In genomic region chr1:54135436-54136120, GRCh38 we compare ENCODE assay signal across 20 cellular contexts. TPM values are rescaled to one million over a fixed set of nuclear protein-coding genes. Genes with fewer than 3 reads are reported as not detected.
DNase-seq lines count a peak whose midpoint lies in the region; ATAC-seq, FAIRE-seq and TF ChIP-seq lines count a peak whose summit lies in the region.
"Had no signal": no experiment of that assay in that cellular context is flagged by ENCODE, and none has a peak within 500 bp of the region (broad histone marks: within the 10 kb centered on the region; RNA-seq: fewer than 3 reads in every experiment).

No MANE protein-coding gene starts in this region.

- ATAC-seq in WTC11 (peak; percentile 51), HG03175 (IDR thresholded peaks at IDR 0.05; ENCODE audit: unreplicated experiment) (no peak)
- ATAC-seq: GM12878, PC-3 had no signal

- no peak for TF ChIP-seq POLR2A in H54 (IDR thresholded peaks at IDR 0.05; ENCODE audit: low read depth, low read length)

- TF ChIP-seq CTCF in WTC11 (IDR thresholded peaks at IDR 0.05): no peak

- no CpG with 5 or more reads among the region's 5 CpGs for WGBS in trophoblast cell (ENCODE audit: extremely low coverage, insufficient coverage, insufficient read length)

- H3K9ac ChIP-seq in iPS-15b (ENCODE audit: low read depth, low read length): peak overlapping the region; percentile 9
- H3K9ac ChIP-seq in trophoblast cell (ENCODE audit: low read length): no peak overlapping the region

- peak overlapping the region; percentile 90 for H4K91ac ChIP-seq in trophoblast cell (ENCODE audit: low read depth, low read length)

- H3K27ac Mint-ChIP-seq in WTC11: no peak overlapping the region
- H3K27ac Mint-ChIP-seq: activated B cell treated with CpG ODN at 0.5 μM for 24 hours; stimulated activated naive CD8-positive, alpha-beta T cell treated with anti-CD3 and anti-CD28 coated beads, Interleukin-15, Interleukin-2, amounts not matched to agents 100 ng/mL and 50 ng/mL, for 24 hours had no signal

- DNase-seq in H54 (ENCODE audit: insufficient read length, low spot score): peak; percentile 57
- DNase-seq in WTC11 (ENCODE audit: low spot score): no peak
- peak in 1 of 2 donors; percentile 63 for DNase-seq in trophoblast cell
- no peak for DNase-seq in central memory CD4-positive, alpha-beta T cell
- DNase-seq in activated T-cell treated with anti-CD3 and anti-CD28 coated beads for 4 hours: no peak
- DNase-seq in NCI-H345 (lab: John Stamatoyannopoulos, UW): no peak
- DNase-seq: activated B cell treated with CpG ODN at 0.5 μM for 24 hours; brain microvascular endothelial cell; C1 segment of cervical spinal cord; effector memory CD4-positive, alpha-beta T cell; foreskin melanocyte; MM.1S; NCI-H187 treated with DMSO at 0.1 percent for 48 hours; NCI-H510A; PC-3 had no signal

- peaks cover 35% of the 10 kb centered on the region for H3K4me1 Mint-ChIP-seq in WTC11
- H3K4me1 Mint-ChIP-seq: activated B cell treated with CpG ODN at 0.5 μM for 24 hours had no signal

- H3K36me3 Mint-ChIP-seq in WTC11: no peaks in the 10 kb centered on the region

- no peak overlapping the region for H3K23ac ChIP-seq in trophoblast cell (ENCODE audit: low read length)

- H3K4me3 ChIP-seq in iPS-15b (ENCODE audit: low read depth, low read length) (no peak overlapping the region), trophoblast cell (ENCODE audit: low read depth, low read length) (no peak overlapping the region)
- H3K4me3 ChIP-seq: GM12878 had no signal

- H3K9me3 Mint-ChIP-seq in WTC11: no peaks in the 10 kb centered on the region
- H3K9me3 Mint-ChIP-seq: activated B cell treated with CpG ODN at 0.5 μM for 24 hours; stimulated activated naive CD8-positive, alpha-beta T cell treated with anti-CD3 and anti-CD28 coated beads, Interleukin-15, Interleukin-2, amounts not matched to agents 100 ng/mL and 50 ng/mL, for 24 hours had no signal

- peak overlapping the region; percentile 92 for H3K14ac ChIP-seq in trophoblast cell (ENCODE audit: low read length)

- H2AK5ac ChIP-seq in trophoblast cell (ENCODE audit: low read length): peak overlapping the region; percentile 47

- H3K4ac ChIP-seq in trophoblast cell (ENCODE audit: low read depth, low read length): peak overlapping the region; percentile 72

- H4K8ac ChIP-seq in trophoblast cell (ENCODE audit: low read depth, low read length): peak overlapping the region; percentile 83

- H3K4me2 ChIP-seq in trophoblast cell (ENCODE audit: low read length): no peak overlapping the region

- H2BK5ac ChIP-seq in trophoblast cell (ENCODE audit: low read depth, low read length, poor library complexity): peak overlapping the region; percentile 92

- H3K9me3 ChIP-seq in iPS-15b (ENCODE audit: control insufficient read depth, insufficient read depth, low read length): no peaks in the 10 kb centered on the region
- H3K9me3 ChIP-seq in trophoblast cell (ENCODE audit: insufficient read depth, low read depth, low read length): peaks cover 2% of the 10 kb centered on the region

- H3K18ac ChIP-seq in trophoblast cell (ENCODE audit: low read length): peak overlapping the region; percentile 88

- POLR2A ChIA-PET in WTC11 (lab: Charles Lee): interaction anchor here (1.0 to 1.1 kb wide), 2 partner anchors 12 to 66 kb away, joined by 3 read pairs; no protein-coding TSS in a partner anchor

- CTCF ChIA-PET in WTC11 (lab: Charles Lee): interaction anchor here (0.7 to 4.3 kb wide), 10 partner anchors 10 to 412 kb away, joined by 3 to 39 read pairs (median 4); partner anchors contain the start of gene ACOT11

- H3K4me1 ChIP-seq in iPS-15b (ENCODE audit: control insufficient read depth, insufficient read depth, low read length): peaks cover 20% of the 10 kb centered on the region
- H3K4me1 ChIP-seq in trophoblast cell (ENCODE audit: control insufficient read depth in 1 of 2, insufficient read depth in 2 of 2, low read length in 2 of 2): peaks cover 19 to 31% of the 10 kb centered on the region in 2 experiments

- peak overlapping the region; percentile 99 for H2BK120ac ChIP-seq in trophoblast cell (ENCODE audit: insufficient read depth, low read length, poor library complexity)

- H3K4me3 Mint-ChIP-seq in WTC11: no peak overlapping the region
- H3K4me3 Mint-ChIP-seq: activated B cell treated with CpG ODN at 0.5 μM for 24 hours; stimulated activated naive CD8-positive, alpha-beta T cell treated with anti-CD3 and anti-CD28 coated beads, Interleukin-15, Interleukin-2, amounts not matched to agents 100 ng/mL and 50 ng/mL, for 24 hours had no signal

- H3K36me3 ChIP-seq in iPS-15b (ENCODE audit: control insufficient read depth, insufficient read depth, low read length) (no peaks in the 10 kb centered on the region), trophoblast cell (ENCODE audit: control insufficient read depth in 1 of 2, insufficient read depth in 2 of 2, low read length in 2 of 2) (no peaks in the 10 kb centered on the region)
- H3K36me3 ChIP-seq: brain microvascular endothelial cell had no signal

- peak overlapping the region; percentile 98 for H2BK12ac ChIP-seq in trophoblast cell (ENCODE audit: low read length)

- H3K79me2 ChIP-seq in trophoblast cell (ENCODE audit: control insufficient read depth, insufficient read depth, low read length, poor library complexity): peaks cover 11% of the 10 kb centered on the region

- H3K27ac ChIP-seq in trophoblast cell (ENCODE audit: low read depth, low read length): peak overlapping the region; percentile 97
- H3K27ac ChIP-seq: brain microvascular endothelial cell had no signal

- FAIRE-seq in H54 (lab: Jason Lieb, UNC): no peak
- FAIRE-seq: GM12878, islet of Langerhans had no signal

- peaks cover 36% of the 10 kb centered on the region for H3K79me1 ChIP-seq in trophoblast cell (ENCODE audit: low read length)

- H2AFZ ChIP-seq in trophoblast cell (ENCODE audit: insufficient read depth, low read length, poor library complexity): no peak overlapping the region

- peaks cover 3% of the 10 kb centered on the region; the same call in 1 of the 2 replicates for H3K27me3 Mint-ChIP-seq in WTC11 (ENCODE audit: low read depth)
- H3K27me3 Mint-ChIP-seq: activated B cell treated with CpG ODN at 0.5 μM for 24 hours; stimulated activated naive CD8-positive, alpha-beta T cell treated with anti-CD3 and anti-CD28 coated beads, Interleukin-15, Interleukin-2, amounts not matched to agents 100 ng/mL and 50 ng/mL, for 24 hours had no signal

- H4K12ac ChIP-seq in trophoblast cell (ENCODE audit: low read depth, low read length): peak overlapping the region; percentile 17

- H3K27me3 ChIP-seq in iPS-15b (ENCODE audit: control insufficient read depth, insufficient read depth, low read length): no peaks in the 10 kb centered on the region
- no peaks in the 10 kb centered on the region for H3K27me3 ChIP-seq in trophoblast cell (ENCODE audit: insufficient read depth, low read length)
- H3K27me3 ChIP-seq: brain microvascular endothelial cell had no signal

TF ChIP-seq in WTC11, 78 proteins besides CTCF, POLR2A, EP300 and RAD21 (continues in another document):
- TF ChIP-seq ZNF532 (CRISPR knock-in tag; IDR thresholded peaks at IDR 0.05; ENCODE audit: borderline replicate concordance): no peak
- TF ChIP-seq ZNF425 (CRISPR knock-in tag; conservative IDR thresholded peaks at IDR 0.05): no peak
- no peak for TF ChIP-seq ATF1 (CRISPR knock-in tag; IDR thresholded peaks at IDR 0.05)
- no peak for TF ChIP-seq ZNF416 (CRISPR knock-in tag; IDR thresholded peaks at IDR 0.05)
- no peak for TF ChIP-seq HMGA2 (CRISPR knock-in tag; IDR thresholded peaks at IDR 0.05)

RNA-seq across cellular contexts. Expression of gene CDCP2, which starts 17.2 kb away (rescaled TPM):
- 0.07 TPM in 1 of 3 replicates, not detected in the others for total RNA-seq in WTC11 (2021)
- not detected in 2 replicates for polyA plus RNA-seq in trophoblast cell (2013)
- total RNA-seq: activated B cell treated with CpG ODN at 0.5 μM for 24 hours, PC-3 had no signal
- polyA plus RNA-seq: GM12878 had no signal
